8 cellular contexts compared by ENCODE assay signal in genomic region chr3:44439499-44440295, GRCh38. TPM values are rescaled to one million over a fixed set of nuclear protein-coding genes. Genes with fewer than 3 reads are reported as not detected.
DNase-seq lines count a peak whose midpoint lies in the region; ATAC-seq and TF ChIP-seq lines count a peak whose summit lies in the region.

No MANE protein-coding gene starts in this region.

- H3K79me2 ChIP-seq in hepatocyte = no peaks in the 10 kb centered on the region

- H3K4me1 ChIP-seq in hepatocyte (ENCODE audit: insufficient read depth) = peaks cover 14% of the 10 kb centered on the region

- H3K27ac ChIP-seq in hepatocyte = peak overlapping the region; percentile 93

- no peak overlapping the region for H2AFZ ChIP-seq in hepatocyte

- no peaks in the 10 kb centered on the region for H3K9me2 ChIP-seq in hepatocyte (replicated peaks; ENCODE audit: insufficient read depth)

- H3K36me3 ChIP-seq in hepatocyte (replicated peaks; ENCODE audit: insufficient read depth, low read depth) = no peaks in the 10 kb centered on the region

- no peak for TF ChIP-seq CTCF in hepatocyte (IDR thresholded peaks at IDR 0.05; ENCODE audit: poor library complexity)

- DNase-seq in OCI-M1 (lab: John Stamatoyannopoulos, UW) (peak; percentile 98), hepatocyte (ENCODE audit: low spot score) (peak; percentile 82), ecto neural progenitor cell (ENCODE audit: low spot score) (no peak), HT-29 (ENCODE audit: low spot score) (no peak)
- peak; percentile 68 for DNase-seq in activated naive CD4-positive, alpha-beta T cell treated with Interleukin-2 at 50 U/mL for 16 hours
- DNase-seq in stimulated activated CD4-positive, alpha-beta T cell treated with anti-CD3 and anti-CD28 coated beads, Interleukin-1b, Interleukin-23, amount 100 ng/mL, for 24 hours (ENCODE audit: low read depth in 4 of 4, low spot score in 1 of 4) = peak; percentile 7 to 54 (median 24)

- H3K4me3 ChIP-seq in GM08714 (ENCODE audit: low read length) (peak overlapping the region; percentile 22; the same call in 1 of the 2 replicates), hepatocyte (no peak overlapping the region)

- peak overlapping the region; percentile 52 for H3K4me2 ChIP-seq in hepatocyte

- ATAC-seq in HG02678 (IDR thresholded peaks at IDR 0.05; ENCODE audit: unreplicated experiment) = peak; percentile 97

- no peaks in the 10 kb centered on the region for H3K9me3 ChIP-seq in hepatocyte (ENCODE audit: low read depth)

- 24% methylated on average over 7 of the region's 7 CpGs for WGBS in hepatocyte (ENCODE audit: low lambda C conversion rate, missing lambda C conversion rate)

- no peaks in the 10 kb centered on the region for H4K20me1 ChIP-seq in hepatocyte (ENCODE audit: insufficient read depth, poor library complexity, severe bottlenecking)

- H3K27me3 ChIP-seq in hepatocyte = no peaks in the 10 kb centered on the region

RNA-seq across cellular contexts. Expression of gene ZNF445, which starts 37.8 kb away (rescaled TPM):
- 10.5 and 14.7 TPM in 2 replicates for total RNA-seq in hepatocyte
- polyA plus RNA-seq in hepatocyte = 6.1 and 6.4 TPM in 2 replicates
- 2.1 and 2.7 TPM in 2 replicates for total RNA-seq in HT-29 (2014; rRNA removed; shearing (Covaris generic))

Comparison
In these comparisons a context has a peak if more than half of its experiments do, and no peak if none do; other contexts are left out.
1. DNase-seq: peak in OCI-M1 (single experiment), activated naive CD4-positive, alpha-beta T cell treated with Interleukin-2 at 50 U/mL for 16 hours (single experiment), hepatocyte (single experiment) and stimulated activated CD4-positive, alpha-beta T cell treated with anti-CD3 and anti-CD28 coated beads, Interleukin-1b, Interleukin-23, amount 100 ng/mL, for 24 hours (4 of 4); none in ecto neural progenitor cell (single experiment) and HT-29 (single experiment).